Comparison of ENCODE assay signal across 11 cellular contexts in genomic region chr1:170533331-170533730, GRCh38. TPM values are rescaled to one million over a fixed set of nuclear protein-coding genes. Genes with fewer than 3 reads are reported as not detected.
A peak's percentile ranks its signal among the peaks of the same experiment; 100 is the strongest.
DNase-seq lines count a peak whose midpoint lies in the region; ATAC-seq and TF ChIP-seq lines count a peak whose summit lies in the region.
"Had no signal": no experiment of that assay in that cellular context is flagged by ENCODE, and none has a peak within 500 bp of the region (broad histone marks: within the 10 kb centered on the region; RNA-seq: fewer than 3 reads in every experiment).

No MANE protein-coding gene starts in this region.

- no peak overlapping the region for H2BK5ac ChIP-seq in mesendoderm (ENCODE audit: low read length)

- DNase-seq in BJ (ENCODE audit: low read depth) (no peak), amniotic epithelial cell (ENCODE audit: low read depth) (peak; percentile 92), mesendoderm (no peak), DMS79 (lab: John Stamatoyannopoulos, UW) (no peak), NCI-H1694 (lab: John Stamatoyannopoulos, UW) (no peak)
- no peak for DNase-seq in Jurkat, Clone E6-1 (ENCODE audit: low read depth, low spot score)
- no peak for DNase-seq in activated CD8-positive, alpha-beta memory T cell treated with anti-CD3 and anti-CD28 coated beads for 24 hours
- DNase-seq: effector CD4-positive, alpha-beta T cell; NCI-H446 treated with DMSO at 0.1 percent for 48 hours had no signal

- POLR2A ChIA-PET in BJ (lab: Charles Lee), result interaction anchor here (0.7 kb wide), 1 partner anchor 712 kb away, joined by 3 read pairs; no protein-coding TSS in a partner anchor

- H3K18ac ChIP-seq in mesendoderm (ENCODE audit: low read length), result no peak overlapping the region

- peaks cover 2% of the 10 kb centered on the region for H3K79me1 ChIP-seq in mesendoderm (ENCODE audit: low read length)

- H2AK5ac ChIP-seq in mesendoderm (ENCODE audit: low read length), result no peak overlapping the region

- no peak overlapping the region for H4K8ac ChIP-seq in mesendoderm (ENCODE audit: low read depth, low read length)

- H3K23ac ChIP-seq in mesendoderm (ENCODE audit: low read length), result no peak overlapping the region

- no peak for TF ChIP-seq CTCF in BJ (IDR thresholded peaks at IDR 0.05; ENCODE audit: insufficient read depth, low read depth, low read length)

- no peaks in the 10 kb centered on the region for H3K36me3 ChIP-seq in BJ (ENCODE audit: control insufficient read depth, insufficient read depth, low read length)
- no peaks in the 10 kb centered on the region for H3K36me3 ChIP-seq in mesendoderm (ENCODE audit: control insufficient read depth, insufficient read depth, low read length)

- H3K27ac ChIP-seq in mesendoderm (ENCODE audit: low read depth, low read length), result no peak overlapping the region

- no peak overlapping the region for H4K5ac ChIP-seq in mesendoderm (ENCODE audit: low read length)

- H3K4me1 ChIP-seq in mesendoderm (ENCODE audit: control insufficient read depth, low read depth, low read length), result no peaks in the 10 kb centered on the region

- peak overlapping the region; percentile 2 for H3K4me2 ChIP-seq in mesendoderm (ENCODE audit: low read length)

- no peak overlapping the region for H2BK15ac ChIP-seq in mesendoderm (replicated peaks; ENCODE audit: low read depth)

- peak overlapping the region; percentile 77 for H3K9ac ChIP-seq in mesendoderm (ENCODE audit: low read length)

- WGBS in mesendoderm (ENCODE audit: extremely low coverage, insufficient coverage, low lambda C conversion rate), result no CpG with 5 or more reads among the region's 2 CpGs

- peaks cover 27% of the 10 kb centered on the region for H3K79me2 ChIP-seq in mesendoderm (ENCODE audit: control insufficient read depth, insufficient read depth, low read length)

- CTCF ChIA-PET in BJ (lab: Yijun Ruan, JAX), result interaction anchor here (1.1 kb wide), 1 partner anchor 232 kb away, joined by 3 read pairs; no protein-coding TSS in a partner anchor

- H3K27me3 ChIP-seq in BJ (ENCODE audit: control insufficient read depth, insufficient read depth, low read length), result no peaks in the 10 kb centered on the region
- no peaks in the 10 kb centered on the region for H3K27me3 ChIP-seq in mesendoderm (ENCODE audit: insufficient read depth, low read length, poor library complexity)

- no peak overlapping the region for H3K4ac ChIP-seq in mesendoderm (ENCODE audit: low read depth, low read length)

- no peak for ATAC-seq in HG03354 (IDR thresholded peaks at IDR 0.05; ENCODE audit: poor library complexity, severe bottlenecking, unreplicated experiment)
- ATAC-seq: stimulated activated memory B cell treated with anti-CD40 and anti-IgM and Interleukin-4, amounts not matched to agents 10 μg/mL and 1 μg/mL and 100 μg/mL, for 72 hours had no signal

- H3K56ac ChIP-seq in mesendoderm (ENCODE audit: low read length), result peak overlapping the region; percentile 18

- no peak overlapping the region for H2BK120ac ChIP-seq in mesendoderm (ENCODE audit: low read depth, low read length)

- H3K4me3 ChIP-seq in BJ (ENCODE audit: low read depth, low read length) (peak overlapping the region; percentile 55), mesendoderm (ENCODE audit: low read length) (no peak overlapping the region)
- H3K4me3 ChIP-seq in Jurkat, Clone E6-1 (ENCODE audit: low read length), result peak overlapping the region; percentile 76

RNA-seq across cellular contexts. Expression of gene GORAB, which starts 1.4 kb away (rescaled TPM):
- 7.6 and 17.1 TPM in 2 replicates for polyA plus RNA-seq in BJ (2011; rRNA removed)
- 4.0 and 5.9 TPM in 2 replicates for polyA minus RNA-seq in BJ (2011; rRNA and poly(A)+ RNA removed)
- 5.5 TPM for polyA plus RNA-seq in Jurkat, Clone E6-1 (2012; ENCODE audit: insufficient read depth, insufficient read length)
- polyA plus RNA-seq in mesendoderm (2013, experiment 1 of 2), result 7.8 TPM
- polyA plus RNA-seq in mesendoderm (2013, experiment 2 of 2), result 7.5 TPM
